22 cellular contexts compared by ENCODE assay signal in genomic region chr15:99126930-99127329, GRCh38.
"Had no signal": no experiment of that assay in that cellular context is flagged by ENCODE, and none has a peak within 500 bp of the region (broad histone marks: within the 10 kb centered on the region; RNA-seq: fewer than 3 reads in every experiment).

No MANE protein-coding gene starts in this region.

- H3K27me3 Mint-ChIP-seq: stimulated activated naive CD8-positive, alpha-beta T cell treated with anti-CD3 and anti-CD28 coated beads, Interleukin-15, amount 100 ng/mL, for 72 hours; type B pancreatic cell had no signal

- H3K9me3 ChIP-seq: SJCRH30, suprapubic skin had no signal

- H3K4me1 Mint-ChIP-seq: stimulated activated naive CD8-positive, alpha-beta T cell treated with anti-CD3 and anti-CD28 coated beads, Interleukin-15, amount 100 ng/mL, for 72 hours had no signal

- H3K4me3 Mint-ChIP-seq: activated CD8-positive, alpha-beta T cell treated with anti-CD3 and anti-CD28 coated beads, Interleukin-2, amount 10 ng/mL, durations not matched to agents 7 days and 5 days; dendritic cell treated with granulocyte-macrophage colony-stimulating factor and Interleukin-4, amounts not matched to agents 40 ng/mL and 50 ng/mL, for 4 days; naive B cell; stimulated activated naive CD8-positive, alpha-beta T cell treated with anti-CD3 and anti-CD28 coated beads, Interleukin-15, amount 100 ng/mL, for 72 hours; type B pancreatic cell had no signal

- H3K27me3 ChIP-seq: SJCRH30, suprapubic skin had no signal

- H3K9me3 Mint-ChIP-seq: activated naive CD4-positive, alpha-beta T cell treated with anti-CD3 and anti-CD28 coated beads, Interleukin-2, amount 50 U/mL, for 72 hours; dendritic cell treated with granulocyte-macrophage colony-stimulating factor and Interleukin-4, amounts not matched to agents 40 ng/mL and 50 ng/mL, for 4 days; naive B cell; stimulated activated naive CD8-positive, alpha-beta T cell treated with anti-CD3 and anti-CD28 coated beads, Interleukin-15, amount 100 ng/mL, for 72 hours had no signal

- H3K4me3 ChIP-seq: SJCRH30, suprapubic skin had no signal

- H3K4me1 ChIP-seq: parathyroid adenoma had no signal

- H3K9ac ChIP-seq: parathyroid adenoma had no signal

- DNase-seq: activated CD4-positive, alpha-beta T cell treated with anti-CD3 and anti-CD28 coated beads for 1 hour; activated CD4-positive, alpha-beta T cell treated with anti-CD3 and anti-CD28 coated beads, Interleukin-2, amount 50 U/mL, for 1 hour; activated CD8-positive, alpha-beta T cell treated with anti-CD3 and anti-CD28 coated beads, Interleukin-2, amount 10 ng/mL, durations not matched to agents 7 days and 5 days; activated T-cell treated with anti-CD3 and anti-CD28 coated beads, Interleukin-2, amount 50 U/mL, for 1 hour; aorta; effector CD4-positive, alpha-beta T cell; erythroblast; foreskin melanocyte; hippocampal formation; left ventricle myocardium superior; naive B cell; nucleus accumbens; retina; SJCRH30; stimulated activated CD4-positive, alpha-beta T cell treated with anti-CD3 and anti-CD28 coated beads, Interleukin-12 subunit alpha, Interleukin-12 subunit beta, amount 100 ng/mL, for 4 hours; stimulated activated naive CD8-positive, alpha-beta T cell treated with anti-CD3 and anti-CD28 coated beads, Interleukin-15, amount 100 ng/mL, for 72 hours; T-helper 1 cell had no signal

- H3K27ac Mint-ChIP-seq: activated CD8-positive, alpha-beta T cell treated with anti-CD3 and anti-CD28 coated beads, Interleukin-2, amount 10 ng/mL, durations not matched to agents 7 days and 5 days; activated naive CD4-positive, alpha-beta T cell treated with anti-CD3 and anti-CD28 coated beads, Interleukin-2, amount 50 U/mL, for 72 hours; dendritic cell treated with granulocyte-macrophage colony-stimulating factor and Interleukin-4, amounts not matched to agents 40 ng/mL and 50 ng/mL, for 4 days; naive B cell; stimulated activated naive CD8-positive, alpha-beta T cell treated with anti-CD3 and anti-CD28 coated beads, Interleukin-15, amount 100 ng/mL, for 72 hours; type B pancreatic cell had no signal

- ATAC-seq: activated CD8-positive, alpha-beta T cell treated with anti-CD3 and anti-CD28 coated beads, Interleukin-2, amount 10 ng/mL, durations not matched to agents 7 days and 5 days; activated naive CD4-positive, alpha-beta T cell treated with anti-CD3 and anti-CD28 coated beads, Interleukin-2, amount 50 U/mL, for 72 hours; left ventricle myocardium superior; stimulated activated naive CD8-positive, alpha-beta T cell treated with anti-CD3 and anti-CD28 coated beads, Interleukin-15, amount 100 ng/mL, for 72 hours had no signal

- H3K36me3 Mint-ChIP-seq: activated naive CD4-positive, alpha-beta T cell treated with anti-CD3 and anti-CD28 coated beads, Interleukin-2, amount 50 U/mL, for 72 hours; naive B cell had no signal

- H3K27ac ChIP-seq: parathyroid adenoma, SJCRH30, suprapubic skin had no signal
